Comparison of ENCODE assay signal across 25 cellular contexts in genomic region chr18:56315363-56315762, GRCh38.
A peak's percentile ranks its signal among the peaks of the same experiment; 100 is the strongest.
DNase-seq lines count a peak whose midpoint lies in the region; ATAC-seq and TF ChIP-seq lines count a peak whose summit lies in the region.
"Had no signal": no experiment of that assay in that cellular context is flagged by ENCODE, and none has a peak within 500 bp of the region (broad histone marks: within the 10 kb centered on the region; RNA-seq: fewer than 3 reads in every experiment).

No MANE protein-coding gene starts in this region.

- H2AFZ ChIP-seq in GM23248, result no peak overlapping the region

- H3K9me3 ChIP-seq in GM23248 (ENCODE audit: low read depth), result no peaks in the 10 kb centered on the region
- no peaks in the 10 kb centered on the region for H3K9me3 ChIP-seq in CD4-positive, alpha-beta memory T cell (ENCODE audit: control insufficient read depth in 1 of 2, low read length in 2 of 2)
- H3K9me3 ChIP-seq: A549, uterus had no signal

- H3K4me2 ChIP-seq in GM23248 (ENCODE audit: unreplicated experiment), result peak overlapping the region; percentile 27
- H3K4me2 ChIP-seq: A549 had no signal

- no peak overlapping the region for H3K27ac Mint-ChIP-seq in CD4-positive, alpha-beta memory T cell
- H3K27ac Mint-ChIP-seq: activated naive CD4-positive, alpha-beta T cell treated with anti-CD3 and anti-CD28 coated beads for 36 hours; CD4-positive, alpha-beta T cell; H9; naive thymus-derived CD4-positive, alpha-beta T cell had no signal

- no peaks in the 10 kb centered on the region for H3K27me3 ChIP-seq in GM23248 (replicated peaks; ENCODE audit: insufficient read depth)
- H3K27me3 ChIP-seq in CD4-positive, alpha-beta memory T cell (ENCODE audit: insufficient read depth, low read length), result no peaks in the 10 kb centered on the region
- H3K27me3 ChIP-seq: uterus had no signal

- TF ChIP-seq CTCF in fibroblast of mammary gland (conservative IDR thresholded peaks at IDR 0.05; ENCODE audit: control insufficient read depth, insufficient read depth, low read depth, low read length), result no peak

- H3K9me3 Mint-ChIP-seq in CD4-positive, alpha-beta memory T cell, result peaks cover 0 to 6% (median 2%) of the 10 kb centered on the region in 8 donors
- H3K9me3 Mint-ChIP-seq: activated naive CD4-positive, alpha-beta T cell treated with anti-CD3 and anti-CD28 coated beads for 36 hours; activated T-cell treated with anti-CD3 and anti-CD28 coated beads, Interleukin-2, amount 50 U/mL, for 4 hours; H9 had no signal

- ATAC-seq in HG03280 (IDR thresholded peaks at IDR 0.05; ENCODE audit: unreplicated experiment), result no peak
- no peak for ATAC-seq in HG02798 (IDR thresholded peaks at IDR 0.05; ENCODE audit: poor library complexity, unreplicated experiment)
- ATAC-seq: A549; activated T-cell treated with anti-CD3 and anti-CD28 coated beads, Interleukin-2, amount 50 U/mL, for 4 hours; naive thymus-derived CD4-positive, alpha-beta T cell; right cardiac atrium had no signal

- CTCF ChIA-PET in CD4-positive, alpha-beta memory T cell (lab: Charles Lee; ENCODE audit: partially characterized antibody), result no interaction called here

- H3K9me2 ChIP-seq in GM23248 (ENCODE audit: insufficient read depth), result no peaks in the 10 kb centered on the region

- H4K20me1 ChIP-seq in GM23248 (ENCODE audit: insufficient read depth), result no peaks in the 10 kb centered on the region

- no peak overlapping the region for H3K4me3 ChIP-seq in GM23248
- no peak overlapping the region for H3K4me3 ChIP-seq in fibroblast of mammary gland (ENCODE audit: control insufficient read depth, low read depth, low read length)
- no peak overlapping the region for H3K4me3 ChIP-seq in CD4-positive, alpha-beta memory T cell (ENCODE audit: low read length in 2 of 2)
- H3K4me3 ChIP-seq: A549, uterus had no signal

- H3K27me3 Mint-ChIP-seq in CD4-positive, alpha-beta memory T cell, result no peaks in the 10 kb centered on the region
- H3K27me3 Mint-ChIP-seq: CD4-positive, alpha-beta T cell; naive thymus-derived CD4-positive, alpha-beta T cell had no signal

- H3K9ac ChIP-seq in GM23248, result no peak overlapping the region

- in situ Hi-C loops in GM23248 (cut with MboI), result no loop called here

- POLR2A ChIA-PET in CD4-positive, alpha-beta memory T cell (lab: Charles Lee; ENCODE audit: partially characterized antibody), result no interaction called here

- H3K4me1 Mint-ChIP-seq in CD4-positive, alpha-beta memory T cell, result no peaks in the 10 kb centered on the region
- H3K4me1 Mint-ChIP-seq: H9; naive thymus-derived CD4-positive, alpha-beta T cell had no signal

- WGBS in GM23248 (ENCODE audit: low coverage in 1 of 2, low lambda C conversion rate in 2 of 2, missing lambda C conversion rate in 2 of 2), 2 experiments, result 0 to 4% methylated on average over 1 of the region's 1 CpG

- no peaks in the 10 kb centered on the region for H3F3A ChIP-seq in GM23248 (ENCODE audit: insufficient read depth)

- intact Hi-C loops in CD4-positive, alpha-beta memory T cell (cut with micrococcal nuclease), result no loop called here

- no peaks in the 10 kb centered on the region for H3K79me2 ChIP-seq in GM23248 (ENCODE audit: insufficient read depth)

- H3K36me3 ChIP-seq in GM23248 (ENCODE audit: low read depth), result no peaks in the 10 kb centered on the region
- no peaks in the 10 kb centered on the region for H3K36me3 ChIP-seq in CD4-positive, alpha-beta memory T cell (ENCODE audit: insufficient read depth, low read length)
- H3K36me3 ChIP-seq: uterus had no signal

- no peaks in the 10 kb centered on the region for H3K36me3 Mint-ChIP-seq in CD4-positive, alpha-beta memory T cell
- H3K36me3 Mint-ChIP-seq: naive thymus-derived CD4-positive, alpha-beta T cell had no signal

- peaks cover 7% of the 10 kb centered on the region; the same call in 1 of the 2 replicates for H3K4me1 ChIP-seq in GM23248 (ENCODE audit: insufficient read depth)
- H3K4me1 ChIP-seq in CD4-positive, alpha-beta memory T cell (ENCODE audit: insufficient read depth, low read length), result no peaks in the 10 kb centered on the region
- H3K4me1 ChIP-seq: A549, uterus had no signal

- no peak overlapping the region for H3K4me3 Mint-ChIP-seq in CD4-positive, alpha-beta memory T cell
- H3K4me3 Mint-ChIP-seq: activated naive CD4-positive, alpha-beta T cell treated with anti-CD3 and anti-CD28 coated beads for 36 hours; activated T-cell treated with anti-CD3 and anti-CD28 coated beads, Interleukin-2, amount 50 U/mL, for 4 hours; CD4-positive, alpha-beta T cell; H9; naive thymus-derived CD4-positive, alpha-beta T cell had no signal

- DNase-seq in AG08395 (ENCODE audit: low spot score) (peak; percentile 62), GM23248 (peak; percentile 71), amniotic epithelial cell (ENCODE audit: low read depth) (peak; percentile 7), fibroblast of mammary gland (ENCODE audit: low read depth) (peak; percentile 56), NCI-H446 treated with DMSO at 0.1 percent for 48 hours (lab: John Stamatoyannopoulos, UW) (no peak)
- no peak for DNase-seq in CD4-positive, alpha-beta memory T cell
- DNase-seq: activated CD4-positive, alpha-beta T cell treated with anti-CD3 and anti-CD28 coated beads for 1 hour; activated CD8-positive, alpha-beta memory T cell treated with anti-CD3 and anti-CD28 coated beads for 24 hours; activated naive CD4-positive, alpha-beta T cell treated with anti-CD3 and anti-CD28 coated beads for 36 hours; activated T-cell treated with anti-CD3 and anti-CD28 coated beads, Interleukin-2, amount 50 U/mL, for 4 hours; aorta; CD4-positive, alpha-beta T cell; DMS53; H9; naive thymus-derived CD4-positive, alpha-beta T cell; NCI-H1105; NCI-H2107; NCI-H524; right cardiac atrium; Right ventricle myocardium superior; stimulated activated CD4-positive, alpha-beta T cell treated with anti-CD3 and anti-CD28 coated beads, Interleukin-15, amount 100 ng/mL, for 24 hours; uterus had no signal

- no peak overlapping the region for H3K27ac ChIP-seq in GM23248
- H3K27ac ChIP-seq in CD4-positive, alpha-beta memory T cell (ENCODE audit: low read depth, low read length), result no peak overlapping the region
- H3K27ac ChIP-seq: A549, uterus had no signal

Comparison
In these comparisons a context has a peak if more than half of its experiments do, and no peak if none do; other contexts are left out.
1. DNase-seq: peak in AG08395 (single experiment), GM23248 (single experiment), amniotic epithelial cell (single experiment) and fibroblast of mammary gland (single experiment); none in NCI-H446 treated with DMSO at 0.1 percent for 48 hours (single experiment) and CD4-positive, alpha-beta memory T cell (0 of 5).